In genomic region chr6:33324139-33324538, GRCh38 we compare ENCODE assay signal across 1 cellular context.
TF ChIP-seq lines count a peak whose summit lies in the region.

No MANE protein-coding gene starts in this region.

TF ChIP-seq in H1, 55 proteins besides CTCF, POLR2A, EP300 and RAD21:
- TF ChIP-seq SIN3A (conservative IDR thresholded peaks at IDR 0.05 in 1 of 2, IDR thresholded peaks at IDR 0.05 in 1 of 2; ENCODE audit: low read depth in 1 of 2, low read length in 2 of 2) (no peak), USF2 (IDR thresholded peaks at IDR 0.05; ENCODE audit: low read length) (no peak)
